8 cellular contexts compared by ENCODE assay signal in the genomic region with DNA sequence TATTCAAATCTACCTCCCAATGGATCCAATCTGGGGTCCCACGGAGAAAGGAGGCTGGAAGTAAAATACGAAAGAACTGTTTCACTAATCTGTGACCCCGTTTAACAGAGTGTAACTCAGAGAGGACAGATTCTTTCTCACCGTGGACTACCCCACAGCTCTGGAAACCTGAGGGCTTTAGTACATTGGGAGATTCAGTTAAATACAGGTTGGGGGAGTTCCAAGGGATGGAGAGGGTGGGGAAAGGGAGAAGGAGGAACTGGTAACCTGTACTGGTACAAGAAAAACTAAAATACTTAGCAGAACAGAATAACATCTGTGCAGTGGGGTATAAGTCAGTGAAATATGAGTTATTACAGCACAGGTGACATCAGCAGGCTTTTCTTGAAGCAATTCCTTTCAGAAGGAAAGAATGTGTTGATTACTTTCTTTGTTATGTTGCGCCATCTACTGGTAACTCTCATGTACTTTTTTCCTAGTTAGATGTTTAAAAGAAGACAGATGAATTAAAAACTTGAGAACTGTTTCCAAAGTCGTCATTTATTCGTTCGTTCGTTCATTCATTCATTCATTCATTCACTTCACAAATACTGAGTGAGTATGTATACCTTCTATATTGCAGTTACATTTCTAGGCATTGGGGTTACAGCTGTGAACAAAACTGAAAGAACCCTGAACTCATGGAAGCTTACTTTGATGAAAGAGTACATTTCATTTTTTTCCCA. TPM values are rescaled to one million over a fixed set of nuclear protein-coding genes. Genes with fewer than 3 reads are reported as not detected.
DNase-seq lines count a peak whose midpoint lies in the region; ATAC-seq lines count a peak whose summit lies in the region.

No MANE protein-coding gene starts in this region.

- no peak overlapping the region for H3K27ac Mint-ChIP-seq in stimulated activated memory B cell treated with anti-CD40 and anti-IgM and Interleukin-4, amounts not matched to agents 10 μg/mL and 1 μg/mL and 100 μg/mL, for 72 hours

- H3K4me3 Mint-ChIP-seq in stimulated activated memory B cell treated with anti-CD40 and anti-IgM and Interleukin-4, amounts not matched to agents 10 μg/mL and 1 μg/mL and 100 μg/mL, for 72 hours, result no peak overlapping the region

- no peaks in the 10 kb centered on the region for H3K27me3 Mint-ChIP-seq in stimulated activated memory B cell treated with anti-CD40 and anti-IgM and Interleukin-4, amounts not matched to agents 10 μg/mL and 1 μg/mL and 100 μg/mL, for 72 hours

- ATAC-seq in HG02763 (IDR thresholded peaks at IDR 0.05; ENCODE audit: unreplicated experiment), result no peak
- ATAC-seq in stimulated activated memory B cell treated with anti-CD40 and anti-IgM and Interleukin-4, amounts not matched to agents 10 μg/mL and 1 μg/mL and 100 μg/mL, for 72 hours, result no peak

- H3K4me1 Mint-ChIP-seq in stimulated activated memory B cell treated with anti-CD40 and anti-IgM and Interleukin-4, amounts not matched to agents 10 μg/mL and 1 μg/mL and 100 μg/mL, for 72 hours, result no peaks in the 10 kb centered on the region

- DNase-seq in ELF-1 (ENCODE audit: low read depth, low spot score), result peak; percentile 15
- DNase-seq in Kasumi-1 (lab: John Stamatoyannopoulos, UW), result peak; percentile 86 to 88
- DNase-seq in OCI-M2 (lab: John Stamatoyannopoulos, UW; ENCODE audit: unreplicated experiment), result peak; percentile 23
- peak; percentile 92 for DNase-seq in dedifferentiated amniotic fluid mesenchymal stem cell (ENCODE audit: extremely low spot score)
- peak; percentile 74 to 85 for DNase-seq in lung microvascular endothelial cell (ENCODE audit: low read depth in 2 of 2)
- DNase-seq in NK-92 treated with Interleukin-12 subunit alpha and Interleukin-12 subunit beta, amount 100 ng/mL, for 24 hours (lab: John Stamatoyannopoulos, UW), result no peak

- H3K36me3 Mint-ChIP-seq in stimulated activated memory B cell treated with anti-CD40 and anti-IgM and Interleukin-4, amounts not matched to agents 10 μg/mL and 1 μg/mL and 100 μg/mL, for 72 hours, result peaks cover 11% of the 10 kb centered on the region

- no peaks in the 10 kb centered on the region for H3K9me3 Mint-ChIP-seq in stimulated activated memory B cell treated with anti-CD40 and anti-IgM and Interleukin-4, amounts not matched to agents 10 μg/mL and 1 μg/mL and 100 μg/mL, for 72 hours

RNA-seq across cellular contexts. Expression of a gene that starts 30.0 kb away (rescaled TPM):
- 226 and 509 TPM in 2 replicates for total RNA-seq in lung microvascular endothelial cell
